In the genomic region with DNA sequence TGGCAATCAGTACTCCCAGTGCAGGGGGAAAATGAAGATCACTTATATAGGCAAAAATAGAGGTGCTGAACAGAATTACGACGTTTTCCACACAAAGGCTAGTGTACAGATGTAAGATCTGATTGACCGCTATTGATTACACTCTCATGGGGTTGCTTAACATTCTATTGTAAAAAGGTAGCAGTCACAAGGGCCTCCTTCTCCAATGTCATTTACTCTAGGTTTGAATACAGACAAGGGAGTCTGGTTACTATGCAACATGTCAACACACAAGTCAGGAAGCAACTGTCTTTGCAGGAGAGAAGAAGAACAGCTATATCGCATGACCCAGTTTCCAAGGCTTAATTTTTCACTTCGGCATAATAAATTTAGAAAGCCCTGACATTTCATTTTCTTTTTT, we compare ENCODE assay signal across 1 cellular context.
TF ChIP-seq lines count a peak whose summit lies in the region.

No MANE protein-coding gene starts in this region.

TF ChIP-seq in HepG2, 621 proteins besides CTCF, POLR2A, EP300 and RAD21 (continued from another document):
- TF ChIP-seq, protein P1, sequence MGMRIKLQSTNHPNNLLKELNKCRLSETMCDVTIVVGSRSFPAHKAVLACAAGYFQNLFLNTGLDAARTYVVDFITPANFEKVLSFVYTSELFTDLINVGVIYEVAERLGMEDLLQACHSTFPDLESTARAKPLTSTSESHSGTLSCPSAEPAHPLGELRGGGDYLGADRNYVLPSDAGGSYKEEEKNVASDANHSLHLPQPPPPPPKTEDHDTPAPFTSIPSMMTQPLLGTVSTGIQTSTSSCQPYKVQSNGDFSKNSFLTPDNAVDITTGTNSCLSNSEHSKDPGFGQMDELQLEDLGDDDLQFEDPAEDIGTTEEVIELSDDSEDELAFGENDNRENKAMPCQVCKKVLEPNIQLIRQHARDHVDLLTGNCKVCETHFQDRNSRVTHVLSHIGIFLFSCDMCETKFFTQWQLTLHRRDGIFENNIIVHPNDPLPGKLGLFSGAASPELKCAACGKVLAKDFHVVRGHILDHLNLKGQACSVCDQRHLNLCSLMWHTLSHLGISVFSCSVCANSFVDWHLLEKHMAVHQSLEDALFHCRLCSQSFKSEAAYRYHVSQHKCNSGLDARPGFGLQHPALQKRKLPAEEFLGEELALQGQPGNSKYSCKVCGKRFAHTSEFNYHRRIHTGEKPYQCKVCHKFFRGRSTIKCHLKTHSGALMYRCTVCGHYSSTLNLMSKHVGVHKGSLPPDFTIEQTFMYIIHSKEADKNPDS (CRISPR knock-in tag; IDR thresholded peaks at IDR 0.05): no peak
- TF ChIP-seq SRF (IDR thresholded peaks at IDR 0.05; ENCODE audit: low read depth, low read length) (no peak), SIX1 (CRISPR knock-in tag; IDR thresholded peaks at IDR 0.05; ENCODE audit: borderline replicate concordance) (0 out of 2 replicates have a peak, but pooled peaks have one; percentile 6), ZNF124 (CRISPR knock-in tag; IDR thresholded peaks at IDR 0.05) (no peak), HOXD1 (CRISPR knock-in tag; IDR thresholded peaks at IDR 0.05) (no peak), ZSCAN12 (CRISPR knock-in tag; IDR thresholded peaks at IDR 0.05) (no peak), ZFYVE20 (CRISPR knock-in tag; IDR thresholded peaks at IDR 0.05; ENCODE audit: borderline replicate concordance, low read depth) (no peak), JUNB (CRISPR knock-in tag; IDR thresholded peaks at IDR 0.05; ENCODE audit: borderline replicate concordance) (no peak), TBP (CRISPR knock-in tag; IDR thresholded peaks at IDR 0.05) (no peak), ZNF383 (CRISPR knock-in tag; IDR thresholded peaks at IDR 0.05; ENCODE audit: borderline replicate concordance) (no peak), NCOR1 (IDR thresholded peaks at IDR 0.05; ENCODE audit: borderline replicate concordance, low read length) (peak; percentile 6; the same call in 1 of the 2 replicates), SOX6 (IDR thresholded peaks at IDR 0.05) (no peak), SOX6 (CRISPR knock-in tag; IDR thresholded peaks at IDR 0.05) (no peak), EHMT2 (IDR thresholded peaks at IDR 0.05; ENCODE audit: borderline replicate concordance, low read depth, low read length) (no peak), CEBPG (CRISPR knock-in tag; IDR thresholded peaks at IDR 0.05) (peak; percentile 37), PHF8 (CRISPR knock-in tag; IDR thresholded peaks at IDR 0.05) (no peak), ZSCAN29 (CRISPR knock-in tag; conservative IDR thresholded peaks at IDR 0.05) (no peak)
- TF ChIP-seq, protein P2, sequence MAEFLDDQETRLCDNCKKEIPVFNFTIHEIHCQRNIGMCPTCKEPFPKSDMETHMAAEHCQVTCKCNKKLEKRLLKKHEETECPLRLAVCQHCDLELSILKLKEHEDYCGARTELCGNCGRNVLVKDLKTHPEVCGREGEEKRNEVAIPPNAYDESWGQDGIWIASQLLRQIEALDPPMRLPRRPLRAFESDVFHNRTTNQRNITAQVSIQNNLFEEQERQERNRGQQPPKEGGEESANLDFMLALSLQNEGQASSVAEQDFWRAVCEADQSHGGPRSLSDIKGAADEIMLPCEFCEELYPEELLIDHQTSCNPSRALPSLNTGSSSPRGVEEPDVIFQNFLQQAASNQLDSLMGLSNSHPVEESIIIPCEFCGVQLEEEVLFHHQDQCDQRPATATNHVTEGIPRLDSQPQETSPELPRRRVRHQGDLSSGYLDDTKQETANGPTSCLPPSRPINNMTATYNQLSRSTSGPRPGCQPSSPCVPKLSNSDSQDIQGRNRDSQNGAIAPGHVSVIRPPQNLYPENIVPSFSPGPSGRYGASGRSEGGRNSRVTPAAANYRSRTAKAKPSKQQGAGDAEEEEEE (CRISPR knock-in tag; IDR thresholded peaks at IDR 0.05; ENCODE audit: borderline replicate concordance): no peak
- TF ChIP-seq, protein P3, sequence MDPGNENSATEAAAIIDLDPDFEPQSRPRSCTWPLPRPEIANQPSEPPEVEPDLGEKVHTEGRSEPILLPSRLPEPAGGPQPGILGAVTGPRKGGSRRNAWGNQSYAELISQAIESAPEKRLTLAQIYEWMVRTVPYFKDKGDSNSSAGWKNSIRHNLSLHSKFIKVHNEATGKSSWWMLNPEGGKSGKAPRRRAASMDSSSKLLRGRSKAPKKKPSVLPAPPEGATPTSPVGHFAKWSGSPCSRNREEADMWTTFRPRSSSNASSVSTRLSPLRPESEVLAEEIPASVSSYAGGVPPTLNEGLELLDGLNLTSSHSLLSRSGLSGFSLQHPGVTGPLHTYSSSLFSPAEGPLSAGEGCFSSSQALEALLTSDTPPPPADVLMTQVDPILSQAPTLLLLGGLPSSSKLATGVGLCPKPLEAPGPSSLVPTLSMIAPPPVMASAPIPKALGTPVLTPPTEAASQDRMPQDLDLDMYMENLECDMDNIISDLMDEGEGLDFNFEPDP (CRISPR knock-in tag; conservative IDR thresholded peaks at IDR 0.05): no peak
TF ChIP-seq in HepG2: peak in this region for 10.
